Comparison of ENCODE assay signal across 19 cellular contexts in genomic region chr4:89064848-89065247, GRCh38.
"Had no signal": no experiment of that assay in that cellular context is flagged by ENCODE, and none has a peak within 500 bp of the region (broad histone marks: within the 10 kb centered on the region; RNA-seq: fewer than 3 reads in every experiment).

No MANE protein-coding gene starts in this region.

- H3K4me3 ChIP-seq: coronary artery, suprapubic skin, upper lobe of left lung had no signal

- DNase-seq: activated CD4-positive, alpha-beta T cell treated with anti-CD3 and anti-CD28 coated beads, Interleukin-2, amount 50 U/mL, for 4 hours; activated CD4-positive, CD25-positive, alpha-beta regulatory T cell treated with anti-CD3 and anti-CD28 coated beads, Interleukin-2, amount 50 U/mL, for 72 hours; activated CD8-positive, alpha-beta memory T cell treated with anti-CD3 and anti-CD28 coated beads, Interleukin-2, amount 10 ng/mL, durations not matched to agents 7 days and 5 days; activated effector memory CD4-positive, alpha-beta T cell treated with Interleukin-2 at 50 U/mL for 16 hours; activated T-cell treated with anti-CD3 and anti-CD28 coated beads, Interleukin-2, amount 50 U/mL, for 24 hours; aorta; caudate nucleus; effector CD8-positive, alpha-beta T cell; glutamatergic neuron; immature natural killer cell; nucleus accumbens; stimulated activated CD4-positive, alpha-beta T cell treated with anti-CD3 and anti-CD28 coated beads, Interleukin-12 subunit alpha, Interleukin-12 subunit beta, amount 100 ng/mL, for 4 hours; stimulated activated naive CD4-positive, alpha-beta T cell treated with Interleukin-2 at 50 U/mL for 16 hours; upper lobe of left lung had no signal

- ATAC-seq: activated CD8-positive, alpha-beta memory T cell treated with anti-CD3 and anti-CD28 coated beads, Interleukin-2, amount 10 ng/mL, durations not matched to agents 7 days and 5 days; left lobe of liver; natural killer cell treated with Interleukin-12 subunit alpha and Interleukin-12 subunit beta and Interleukin-15 and Interleukin-18, amount 100 ng/mL, for 72 hours; sciatic nerve had no signal
